In the genomic region with DNA sequence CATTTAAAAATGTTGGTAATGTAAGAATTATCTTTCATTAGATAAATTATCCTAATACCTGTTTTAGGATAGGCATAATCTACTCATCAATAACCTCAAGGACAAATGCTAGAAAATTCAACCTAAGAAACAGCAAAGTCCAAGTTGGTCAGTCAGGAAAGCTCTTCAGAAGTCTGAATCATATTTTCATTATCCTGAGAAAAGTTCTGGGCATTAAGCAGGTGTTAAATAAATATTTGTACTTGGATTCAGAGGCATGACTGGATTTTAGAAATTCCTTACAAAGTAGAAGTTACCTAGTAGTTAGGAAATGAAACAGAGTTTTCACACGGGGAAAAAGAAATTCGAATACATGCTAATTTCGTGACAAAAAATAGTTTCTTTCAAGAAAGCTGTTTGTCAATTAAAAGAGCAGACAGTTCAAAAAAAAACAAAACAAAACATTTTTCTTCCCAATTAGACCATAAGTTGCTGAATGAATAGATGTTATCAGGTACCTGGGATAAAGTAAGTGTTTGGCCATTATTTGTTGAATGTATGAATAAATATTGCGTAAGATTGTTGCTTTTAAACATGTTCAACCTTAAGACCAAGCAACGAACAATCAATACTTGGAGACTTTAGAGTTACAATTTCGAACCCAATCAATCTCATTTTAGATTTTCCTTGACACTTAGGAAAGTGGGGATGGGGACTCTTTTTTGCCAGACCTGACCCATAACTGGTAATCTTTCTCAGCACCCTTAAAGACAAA, we compare ENCODE assay signal across 3 cellular contexts.
TF ChIP-seq lines count a peak whose summit lies in the region.

No MANE protein-coding gene starts in this region.

TF ChIP-seq in IMR-90, 13 proteins besides CTCF, POLR2A, EP300 and RAD21:
- TF ChIP-seq CEBPB (IDR thresholded peaks at IDR 0.05; ENCODE audit: low read depth, low read length) (peak; percentile 89), MXI1 (IDR thresholded peaks at IDR 0.05; ENCODE audit: borderline replicate concordance, low read depth, low read length) (no peak)

TF ChIP-seq in K562, 482 proteins besides CTCF, POLR2A, EP300 and RAD21:
- TF ChIP-seq L3MBTL2 (IDR thresholded peaks at IDR 0.05) (no peak), HEY1 (CRISPR knock-in tag; IDR thresholded peaks at IDR 0.05; ENCODE audit: borderline replicate concordance) (no peak), C11orf30 (IDR thresholded peaks at IDR 0.05; ENCODE audit: low read depth) (no peak), CEBPG (CRISPR knock-in tag; IDR thresholded peaks at IDR 0.05) (no peak), CEBPG (tag; conservative IDR thresholded peaks at IDR 0.05 in 1 of 2, IDR thresholded peaks at IDR 0.05 in 1 of 2) (peak in 1 of 2 experiments; percentile 67; a peak in 1 of 4 replicates), CEBPB (tag; IDR thresholded peaks at IDR 0.05) (peak; percentile 66)

TF ChIP-seq in H1, 55 proteins besides CTCF, POLR2A, EP300 and RAD21:
- TF ChIP-seq BACH1 (IDR thresholded peaks at IDR 0.05; ENCODE audit: low read length) (no peak), EZH2 (IDR thresholded peaks at IDR 0.05; ENCODE audit: low read depth, low read length, severe bottlenecking) (no peak), CEBPB (IDR thresholded peaks at IDR 0.05; ENCODE audit: low read depth, low read length) (peak; percentile 62; the same call in 1 of the 2 replicates)
